In the genomic region with DNA sequence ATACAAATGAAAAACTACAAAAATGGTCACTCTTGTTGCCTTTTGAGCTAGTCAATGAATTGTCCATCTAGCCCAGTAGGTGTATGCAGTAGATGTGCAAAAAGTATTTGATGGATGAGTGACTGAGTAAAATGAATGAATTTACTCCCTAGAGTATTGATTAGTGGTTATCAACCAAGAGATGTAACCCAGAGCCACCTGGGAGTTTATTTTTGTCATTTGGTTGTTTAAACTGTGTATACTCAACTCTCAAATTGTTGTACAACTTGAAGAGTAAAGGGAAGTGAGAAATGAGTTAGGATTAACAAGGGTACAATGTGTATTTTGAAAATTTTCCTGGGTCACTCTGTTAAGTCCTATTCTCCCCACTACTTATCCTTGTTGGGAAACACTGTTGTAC, we compare ENCODE assay signal across 7 cellular contexts.
"Had no signal": no experiment of that assay in that cellular context is flagged by ENCODE, and none has a peak within 500 bp of the region (broad histone marks: within the 10 kb centered on the region; RNA-seq: fewer than 3 reads in every experiment).

No MANE protein-coding gene starts in this region.

- FAIRE-seq: G401.6, GM12891, GM12892, GM18507, GM19239 had no signal

- DNase-seq: GDM1, GF-D8 had no signal
